Comparison of ENCODE assay signal across 3 cellular contexts in the genomic region with DNA sequence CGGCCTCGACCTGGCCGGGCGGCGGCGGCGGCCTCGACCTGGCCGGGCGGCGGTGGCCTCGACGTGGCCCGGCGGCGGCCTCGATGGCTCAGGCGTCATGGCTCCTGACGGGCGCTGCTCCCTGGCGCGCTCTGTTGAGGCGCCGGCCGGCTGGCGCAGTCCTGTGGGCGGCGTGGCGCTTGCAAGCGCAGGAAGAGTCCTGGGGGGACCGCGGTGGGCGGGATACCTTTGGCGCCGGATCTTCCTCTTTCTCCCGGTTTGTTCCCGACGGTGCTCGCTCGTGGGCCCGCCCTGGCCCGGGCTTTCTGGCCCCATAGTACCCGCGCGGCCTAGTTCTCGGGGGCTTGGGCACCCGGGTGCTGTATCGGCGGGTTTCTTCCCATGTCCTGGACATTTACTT. TPM values are rescaled to one million over a fixed set of nuclear protein-coding genes. Genes with fewer than 3 reads are reported as not detected.
"Had no signal": no experiment of that assay in that cellular context is flagged by ENCODE, and none has a peak within 500 bp of the region (broad histone marks: within the 10 kb centered on the region; RNA-seq: fewer than 3 reads in every experiment).

No MANE protein-coding gene starts in this region.

RNA-seq across cellular contexts. Expression of gene RGPD1, which starts 0.7 kb away (rescaled TPM):
- total RNA-seq: left lobe of liver, left ventricle myocardium superior, lower lobe of right lung had no signal
